Comparison of ENCODE assay signal across 14 cellular contexts in genomic region chr11:4991066-4991465, GRCh38. TPM values are rescaled to one million over a fixed set of nuclear protein-coding genes. Genes with fewer than 3 reads are reported as not detected.
DNase-seq lines count a peak whose midpoint lies in the region; ATAC-seq and TF ChIP-seq lines count a peak whose summit lies in the region.
"Had no signal": no experiment of that assay in that cellular context is flagged by ENCODE, and none has a peak within 500 bp of the region (broad histone marks: within the 10 kb centered on the region; RNA-seq: fewer than 3 reads in every experiment).

No MANE protein-coding gene starts in this region.

- no peak overlapping the region for H3K4me3 ChIP-seq in astrocyte of the cerebellum (ENCODE audit: low read depth, low read length)
- no peak overlapping the region for H3K4me3 ChIP-seq in upper lobe of left lung
- no peak overlapping the region for H3K4me3 ChIP-seq in heart right ventricle
- H3K4me3 ChIP-seq: SJSA1, spleen had no signal

- H3K27me3 ChIP-seq in upper lobe of left lung (no peaks in the 10 kb centered on the region), heart right ventricle (peaks cover 0 to 3% (median 0%) of the 10 kb centered on the region in 7 donors)
- H3K27me3 ChIP-seq: SJSA1 had no signal

- no peaks in the 10 kb centered on the region for H3K36me3 Mint-ChIP-seq in nephron progenitor cell (ENCODE audit: low read depth)
- H3K36me3 Mint-ChIP-seq: activated CD4-positive, alpha-beta memory T cell treated with anti-CD3 and anti-CD28 coated beads for 36 hours; activated naive CD8-positive, alpha-beta T cell; naive B cell had no signal

- TF ChIP-seq EP300 in upper lobe of left lung (IDR thresholded peaks at IDR 0.05): no peak

- no peaks in the 10 kb centered on the region for H3K36me3 ChIP-seq in upper lobe of left lung
- no peaks in the 10 kb centered on the region for H3K36me3 ChIP-seq in heart right ventricle
- H3K36me3 ChIP-seq: SJSA1, spleen had no signal

- in situ Hi-C loops in astrocyte of the cerebellum (cut with HindIII; ENCODE audit: low sequenced_read_pairs): no loop called here

- WGBS in upper lobe of left lung, 2 donors: 29 to 85% methylated on average over 1 of the region's 1 CpG
- WGBS in heart right ventricle, 2 donors: 32 to 50% methylated on average over 1 of the region's 1 CpG

- H3K27ac Mint-ChIP-seq in nephron progenitor cell: no peak overlapping the region
- H3K27ac Mint-ChIP-seq: activated CD4-positive, alpha-beta memory T cell treated with anti-CD3 and anti-CD28 coated beads for 36 hours; activated naive CD8-positive, alpha-beta T cell; HFFc6; naive B cell had no signal

- ATAC-seq in HG02763 (IDR thresholded peaks at IDR 0.05; ENCODE audit: unreplicated experiment): no peak
- no peak for ATAC-seq in upper lobe of left lung (ENCODE audit: low FRiP score in 2 of 2)
- no peak for ATAC-seq in heart right ventricle

- no peaks in the 10 kb centered on the region for H3K9me3 ChIP-seq in upper lobe of left lung
- no peaks in the 10 kb centered on the region for H3K9me3 ChIP-seq in heart right ventricle
- H3K9me3 ChIP-seq: SJSA1, spleen had no signal

- DNase-seq in M059J (ENCODE audit: low read depth) (peak; percentile 2), astrocyte of the cerebellum (ENCODE audit: low read depth) (no peak), nephron progenitor cell (no peak), upper lobe of left lung (no peak), heart right ventricle (no peak)
- DNase-seq: activated CD4-positive, alpha-beta memory T cell treated with anti-CD3 and anti-CD28 coated beads for 36 hours; HFFc6; naive B cell; NCI-H2029 treated with DMSO at 0.1 percent for 48 hours; spleen had no signal

- H3K9me3 Mint-ChIP-seq in nephron progenitor cell: peaks cover 4% of the 10 kb centered on the region
- H3K9me3 Mint-ChIP-seq: activated CD4-positive, alpha-beta memory T cell treated with anti-CD3 and anti-CD28 coated beads for 36 hours had no signal

- TF ChIP-seq CTCF in GM12872 (IDR thresholded peaks at IDR 0.05; ENCODE audit: insufficient read depth, low read depth, low read length) (peak; percentile 34; the same call in 2 of the 3 replicates), astrocyte of the cerebellum (IDR thresholded peaks at IDR 0.05; ENCODE audit: low read depth, low read length, missing control alignments) (peak; percentile 61), nephron progenitor cell (IDR thresholded peaks at IDR 0.05) (peak; percentile 21), upper lobe of left lung (IDR thresholded peaks at IDR 0.05) (no peak), heart right ventricle (IDR thresholded peaks at IDR 0.05) (peak in 2 of 9 donors; percentile 20 to 22)

- intact Hi-C loops in heart right ventricle (cut with DNase I): no loop called here

- no peak overlapping the region for H3K27ac ChIP-seq in upper lobe of left lung
- no peak overlapping the region for H3K27ac ChIP-seq in heart right ventricle
- H3K27ac ChIP-seq: SJSA1, spleen had no signal

- TF ChIP-seq POLR2A in upper lobe of left lung (IDR thresholded peaks at IDR 0.05): no peak

- peaks cover 13% of the 10 kb centered on the region for H3K4me1 Mint-ChIP-seq in nephron progenitor cell
- H3K4me1 Mint-ChIP-seq: naive B cell had no signal

- H3K27me3 Mint-ChIP-seq in nephron progenitor cell (ENCODE audit: low read depth, poor library complexity): peaks cover 7% of the 10 kb centered on the region
- H3K27me3 Mint-ChIP-seq: activated CD4-positive, alpha-beta memory T cell treated with anti-CD3 and anti-CD28 coated beads for 36 hours had no signal

- H3K4me1 ChIP-seq in upper lobe of left lung (no peaks in the 10 kb centered on the region), heart right ventricle (no peaks in the 10 kb centered on the region)
- H3K4me1 ChIP-seq: SJSA1, spleen had no signal

- no peak overlapping the region for H3K4me3 Mint-ChIP-seq in nephron progenitor cell
- H3K4me3 Mint-ChIP-seq: activated CD4-positive, alpha-beta memory T cell treated with anti-CD3 and anti-CD28 coated beads for 36 hours; activated naive CD8-positive, alpha-beta T cell; HFFc6; naive B cell had no signal

RNA-seq across cellular contexts. Expression of gene OR51L1, which starts 3.6 kb away (rescaled TPM):
- not detected in 2 replicates for total RNA-seq in M059J (2014; rRNA removed; shearing (Covaris generic))
- total RNA-seq in upper lobe of left lung: not detected
- total RNA-seq in heart right ventricle: not detected
- not detected for polyA plus RNA-seq in heart right ventricle
- total RNA-seq: activated CD4-positive, alpha-beta memory T cell treated with anti-CD3 and anti-CD28 coated beads for 36 hours; HFFc6; SJSA1; spleen had no signal
- polyA plus RNA-seq: spleen had no signal

RNA-seq across cellular contexts. Expression of gene OR51A2, which starts 35.6 kb away (rescaled TPM):
- total RNA-seq in M059J (2014; rRNA removed; shearing (Covaris generic)): not detected in 2 replicates
- not detected for total RNA-seq in upper lobe of left lung
- not detected for total RNA-seq in heart right ventricle
- polyA plus RNA-seq in heart right ventricle: not detected
- total RNA-seq: activated CD4-positive, alpha-beta memory T cell treated with anti-CD3 and anti-CD28 coated beads for 36 hours; HFFc6; SJSA1; spleen had no signal
- polyA plus RNA-seq: spleen had no signal

RNA-seq across cellular contexts. Expression of gene OR51A4, which starts 43.7 kb away (rescaled TPM):
- not detected in 2 replicates for total RNA-seq in M059J (2014; rRNA removed; shearing (Covaris generic))
- total RNA-seq in upper lobe of left lung (not detected), heart right ventricle (not detected)
- polyA plus RNA-seq in heart right ventricle: not detected
- total RNA-seq: activated CD4-positive, alpha-beta memory T cell treated with anti-CD3 and anti-CD28 coated beads for 36 hours; HFFc6; SJSA1; spleen had no signal
- polyA plus RNA-seq: spleen had no signal

RNA-seq across cellular contexts. Expression of gene OR52J3, which starts 55.3 kb away (rescaled TPM):
- total RNA-seq in M059J (2014; rRNA removed; shearing (Covaris generic)): not detected in 2 replicates
- total RNA-seq in upper lobe of left lung: not detected
- total RNA-seq in heart right ventricle: not detected
- not detected for polyA plus RNA-seq in heart right ventricle
- total RNA-seq: activated CD4-positive, alpha-beta memory T cell treated with anti-CD3 and anti-CD28 coated beads for 36 hours; HFFc6; SJSA1; spleen had no signal
- polyA plus RNA-seq: spleen had no signal

Comparison
In these comparisons a context has a peak if more than half of its experiments do, and no peak if none do; other contexts are left out.
1. CTCF ChIP-seq: peak in GM12872 (single experiment), astrocyte of the cerebellum (single experiment) and nephron progenitor cell (single experiment); none in upper lobe of left lung (0 of 6).